In genomic region chrX:10756365-10756915, GRCh38 we compare ENCODE assay signal across 11 cellular contexts.
DNase-seq lines count a peak whose midpoint lies in the region; ATAC-seq, FAIRE-seq and TF ChIP-seq lines count a peak whose summit lies in the region.
"Had no signal": no experiment of that assay in that cellular context is flagged by ENCODE, and none has a peak within 500 bp of the region (broad histone marks: within the 10 kb centered on the region; RNA-seq: fewer than 3 reads in every experiment).

No MANE protein-coding gene starts in this region.

- H4K5ac ChIP-seq in mesendoderm (ENCODE audit: low read length), result no peak overlapping the region

- intact Hi-C loops in esophagus squamous epithelium (cut with DNase I), result no loop called here

- no peak overlapping the region for H4K8ac ChIP-seq in mesendoderm (ENCODE audit: low read depth, low read length)

- no peak overlapping the region for H2AK5ac ChIP-seq in mesendoderm (ENCODE audit: low read length)

- no peak overlapping the region for H3K56ac ChIP-seq in mesendoderm (ENCODE audit: low read length)

- H3K4me1 ChIP-seq in HUES64 (ENCODE audit: insufficient read depth, low read length) (peaks cover 54% of the 10 kb centered on the region), mesendoderm (ENCODE audit: control insufficient read depth, low read depth, low read length) (no peaks in the 10 kb centered on the region), esophagus squamous epithelium (peaks cover 0 to 15% (median 0%) of the 10 kb centered on the region in 3 donors)

- 70% methylated on average over 5 of the region's 5 CpGs for WGBS in HUES64
- WGBS in mesendoderm (ENCODE audit: extremely low coverage, insufficient coverage, low lambda C conversion rate), result no CpG with 5 or more reads among the region's 5 CpGs
- 25 to 38% methylated on average over 3 to 5 of the region's 5 CpGs for WGBS in esophagus squamous epithelium, 2 donors

- H3K9ac ChIP-seq in HUES64 (ENCODE audit: low read depth, low read length), result no peak overlapping the region; the same call in 1 of the 2 replicates
- H3K9ac ChIP-seq in mesendoderm (ENCODE audit: low read length), result no peak overlapping the region

- H3K79me1 ChIP-seq in mesendoderm (ENCODE audit: low read length), result no peaks in the 10 kb centered on the region

- H3K27ac ChIP-seq in HUES64 (ENCODE audit: low read depth, low read length), result peak overlapping the region; percentile 72; the same call in 1 of the 2 replicates
- H3K27ac ChIP-seq in mesendoderm (ENCODE audit: low read depth, low read length), result no peak overlapping the region
- no peak overlapping the region for H3K27ac ChIP-seq in esophagus squamous epithelium

- H3K27me3 ChIP-seq in HUES64 (ENCODE audit: insufficient read depth, low read length) (no peaks in the 10 kb centered on the region), mesendoderm (ENCODE audit: insufficient read depth, low read length, poor library complexity) (no peaks in the 10 kb centered on the region), esophagus squamous epithelium (no peaks in the 10 kb centered on the region)

- H3K79me2 ChIP-seq in mesendoderm (ENCODE audit: control insufficient read depth, insufficient read depth, low read length), result no peaks in the 10 kb centered on the region

- H3K4me2 ChIP-seq in mesendoderm (ENCODE audit: low read length), result no peak overlapping the region

- H3K23ac ChIP-seq in mesendoderm (ENCODE audit: low read length), result no peak overlapping the region

- ATAC-seq in HG03521 (IDR thresholded peaks at IDR 0.05; ENCODE audit: unreplicated experiment) (no peak), HG03108 (IDR thresholded peaks at IDR 0.05; ENCODE audit: unreplicated experiment) (no peak)

- H3K9me3 ChIP-seq in HUES64 (ENCODE audit: insufficient read depth, low read depth, low read length) (no peaks in the 10 kb centered on the region), esophagus squamous epithelium (no peaks in the 10 kb centered on the region)

- H2BK5ac ChIP-seq in mesendoderm (ENCODE audit: low read length), result no peak overlapping the region

- H3K18ac ChIP-seq in mesendoderm (ENCODE audit: low read length), result no peak overlapping the region

- no peak overlapping the region for H2BK15ac ChIP-seq in mesendoderm (replicated peaks; ENCODE audit: low read depth)

- no peak for TF ChIP-seq POLR2A in esophagus squamous epithelium (IDR thresholded peaks at IDR 0.05)

- no peak for FAIRE-seq in D721Med (lab: Jason Lieb, UNC)

- H3K36me3 ChIP-seq in HUES64 (ENCODE audit: insufficient read depth, low read length) (no peaks in the 10 kb centered on the region), mesendoderm (ENCODE audit: control insufficient read depth, insufficient read depth, low read length) (no peaks in the 10 kb centered on the region), esophagus squamous epithelium (no peaks in the 10 kb centered on the region)

- DNase-seq in AG10803 (ENCODE audit: low read depth) (peak; percentile 87), cardiac fibroblast (ENCODE audit: low read depth in 2 of 2) (peak; percentile 85 to 91), mesendoderm (peak; percentile 83), D721Med (ENCODE audit: insufficient read length, low spot score) (no peak), esophagus squamous epithelium (lab: John Stamatoyannopoulos, UW) (no peak)
- DNase-seq: central memory CD4-positive, alpha-beta T cell; NCI-H774 had no signal

- H3K4me3 ChIP-seq in AG10803 (ENCODE audit: low read length) (no peak overlapping the region), HUES64 (ENCODE audit: low read length) (no peak overlapping the region), cardiac fibroblast (replicated peaks in 1 of 2; ENCODE audit: low read depth in 2 of 2, low read length in 2 of 2) (no peak overlapping the region), mesendoderm (ENCODE audit: low read length) (no peak overlapping the region), esophagus squamous epithelium (no peak overlapping the region)
- H3K4me3 ChIP-seq: lung had no signal

- 0 out of 2 replicates have a peak, but pooled peaks have one; percentile 13 for TF ChIP-seq CTCF in AG10803 (conservative IDR thresholded peaks at IDR 0.05; ENCODE audit: low read length)
- TF ChIP-seq CTCF in cardiac fibroblast (IDR thresholded peaks at IDR 0.05; ENCODE audit: low read depth, low read length), result no peak
- TF ChIP-seq CTCF in D721Med (IDR thresholded peaks at IDR 0.05; ENCODE audit: insufficient read depth, missing control alignments), result no peak
- no peak for TF ChIP-seq CTCF in esophagus squamous epithelium (IDR thresholded peaks at IDR 0.05)

- no peak overlapping the region for H2BK120ac ChIP-seq in mesendoderm (ENCODE audit: low read depth, low read length)

- no peak overlapping the region for H3K4ac ChIP-seq in mesendoderm (ENCODE audit: low read depth, low read length)

Comparison
In these comparisons a context has a peak if more than half of its experiments do, and no peak if none do; other contexts are left out.
1. DNase-seq: peak in AG10803 (single experiment), cardiac fibroblast (2 of 2) and mesendoderm (single experiment); none in D721Med (single experiment) and esophagus squamous epithelium (single experiment).